ENCODE assay signal across 12 cellular contexts in the genomic region with DNA sequence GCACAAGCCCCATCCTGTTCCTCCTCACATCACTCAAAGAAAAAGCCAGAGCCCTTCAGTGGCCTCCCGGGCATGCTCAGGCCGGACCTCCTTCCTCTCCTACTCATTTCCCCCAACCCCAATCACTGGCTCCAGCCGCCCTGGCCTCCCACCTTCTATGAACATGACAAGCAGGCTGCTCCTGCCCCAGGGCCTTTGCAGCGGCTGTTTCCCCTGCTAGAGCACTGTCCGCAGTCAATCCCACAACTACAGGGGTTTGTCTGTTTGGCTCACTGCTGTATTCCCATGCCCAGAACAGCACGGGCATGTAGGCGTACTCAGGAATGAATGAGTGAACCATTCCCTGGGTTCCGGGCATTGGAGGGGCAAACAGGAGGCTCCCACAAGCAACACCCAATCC.
DNase-seq lines count a peak whose midpoint lies in the region; ATAC-seq, FAIRE-seq and TF ChIP-seq lines count a peak whose summit lies in the region.
"Had no signal": no experiment of that assay in that cellular context is flagged by ENCODE, and none has a peak within 500 bp of the region (broad histone marks: within the 10 kb centered on the region; RNA-seq: fewer than 3 reads in every experiment).

No MANE protein-coding gene starts in this region.

- H3K27me3 ChIP-seq in right lobe of liver (no peaks in the 10 kb centered on the region), HepG2 (ENCODE audit: control insufficient read depth in 1 of 2, insufficient read depth in 2 of 2, low read length in 2 of 2) (peaks cover 7 to 58% of the 10 kb centered on the region in 2 experiments), neuronal stem cell (ENCODE audit: control insufficient read depth in 3 of 3, insufficient read depth in 3 of 3, low read depth in 1 of 3, low read length in 3 of 3) (no peaks in the 10 kb centered on the region)

- no peak for TF ChIP-seq CTCF in right lobe of liver (IDR thresholded peaks at IDR 0.05)
- TF ChIP-seq CTCF in HepG2 (CRISPR knock-in tag; IDR thresholded peaks at IDR 0.05): no peak
- TF ChIP-seq CTCF in glutamatergic neuron (IDR thresholded peaks at IDR 0.05; ENCODE audit: partially characterized antibody, unreplicated experiment): no peak

- peak overlapping the region; percentile 49 for H2BK5ac ChIP-seq in neuronal stem cell (ENCODE audit: low read length)

- H3K27me3 Mint-ChIP-seq in glutamatergic neuron (ENCODE audit: unreplicated experiment): peaks cover 3% of the 10 kb centered on the region

- peaks cover 4% of the 10 kb centered on the region for H3K36me3 Mint-ChIP-seq in glutamatergic neuron (ENCODE audit: unreplicated experiment)

- peak overlapping the region; percentile 61 for H3K18ac ChIP-seq in neuronal stem cell (ENCODE audit: low read length)

- TF ChIP-seq EP300 in HepG2 (IDR thresholded peaks at IDR 0.05; ENCODE audit: low read depth in 2 of 2, low read length in 2 of 2) (no peak), HepG2 (CRISPR knock-in tag; IDR thresholded peaks at IDR 0.05; ENCODE audit: borderline replicate concordance) (no peak)

- peaks cover 11% of the 10 kb centered on the region for H3K4me1 Mint-ChIP-seq in glutamatergic neuron (ENCODE audit: low read depth, unreplicated experiment)

- H3K4ac ChIP-seq in neuronal stem cell (ENCODE audit: low read length): no peak overlapping the region

- peak overlapping the region; percentile 49 for H2AK5ac ChIP-seq in neuronal stem cell (ENCODE audit: low read depth, low read length)

- CTCF ChIA-PET in HepG2 (lab: Yijun Ruan, JAX; ENCODE audit: low intra/inter-chr PET ratio, low total read pairs) (no interaction called here), HEK293T (lab: Yijun Ruan, JAX) (no interaction called here)

- no peak for TF ChIP-seq POLR2A in right lobe of liver (IDR thresholded peaks at IDR 0.05)
- TF ChIP-seq POLR2A in HepG2 (IDR thresholded peaks at IDR 0.05; ENCODE audit: insufficient read depth in 1 of 2, low read depth in 2 of 2, low read length in 2 of 2): no peak

- H2BK15ac ChIP-seq in neuronal stem cell (ENCODE audit: low read length): peak overlapping the region; percentile 3

- ATAC-seq in right lobe of liver (no peak), HepG2 (no peak)

- in situ Hi-C loops in HepG2 (cut with HindIII; ENCODE audit: extremely low pct_ligation_motif_present, low pct_unique_long_range_greater_than_20kb): no loop called here

- H3K9me3 ChIP-seq in right lobe of liver (no peaks in the 10 kb centered on the region), HepG2 (ENCODE audit: low read length) (no peaks in the 10 kb centered on the region), neuronal stem cell (replicated peaks in 1 of 2; ENCODE audit: control insufficient read depth in 2 of 2, insufficient read depth in 1 of 2, low read depth in 1 of 2, low read length in 2 of 2) (no peaks in the 10 kb centered on the region)

- H3K14ac ChIP-seq in neuronal stem cell (ENCODE audit: low read length): no peak overlapping the region

- peak overlapping the region; percentile 16 for H3K4me3 Mint-ChIP-seq in glutamatergic neuron (ENCODE audit: unreplicated experiment)

- H4K8ac ChIP-seq in neuronal stem cell (ENCODE audit: low read depth, low read length): no peak overlapping the region

- H2AFZ ChIP-seq in HepG2 (ENCODE audit: low read length) (no peak overlapping the region), neuronal stem cell (ENCODE audit: low read length) (peak overlapping the region; percentile 34)
- H2AFZ ChIP-seq: PC-9 had no signal

- no peak overlapping the region for H2BK12ac ChIP-seq in neuronal stem cell (ENCODE audit: low read length)

- no peaks in the 10 kb centered on the region for H3K36me3 ChIP-seq in right lobe of liver
- H3K36me3 ChIP-seq in HepG2 (replicated peaks in 1 of 2; ENCODE audit: control insufficient read depth in 1 of 2, insufficient read depth in 2 of 2, low read length in 2 of 2): no peaks in the 10 kb centered on the region
- no peaks in the 10 kb centered on the region for H3K36me3 ChIP-seq in neuronal stem cell (replicated peaks in 1 of 2; ENCODE audit: control insufficient read depth in 2 of 2, insufficient read depth in 2 of 2, low read length in 2 of 2)

- H3K4me1 ChIP-seq in right lobe of liver (no peaks in the 10 kb centered on the region), HepG2 (ENCODE audit: insufficient read depth, low read length) (no peaks in the 10 kb centered on the region), neuronal stem cell (ENCODE audit: control insufficient read depth in 2 of 2, insufficient read depth in 1 of 2, low read depth in 1 of 2, low read length in 2 of 2) (peaks cover 35 to 67% of the 10 kb centered on the region in 2 donors)

- H4K20me1 ChIP-seq in HepG2 (ENCODE audit: insufficient read depth, low read length): no peaks in the 10 kb centered on the region

- BruUV-seq in HepG2 (replicated peaks; lab: Mats Ljungman, UMichigan): no TSS peak

- H2BK120ac ChIP-seq in neuronal stem cell (ENCODE audit: low read depth, low read length): peak overlapping the region; percentile 29

- H3K27ac Mint-ChIP-seq in glutamatergic neuron (ENCODE audit: unreplicated experiment): no peak overlapping the region

- no peaks in the 10 kb centered on the region for H3K9me3 Mint-ChIP-seq in glutamatergic neuron (ENCODE audit: unreplicated experiment)

- H3K4me2 ChIP-seq in HepG2 (ENCODE audit: low read depth, low read length): no peak overlapping the region
- no peak overlapping the region for H3K4me2 ChIP-seq in neuronal stem cell (ENCODE audit: insufficient read depth, low read length, poor library complexity, severe bottlenecking)
- H3K4me2 ChIP-seq: PC-9 had no signal

- POLR2A ChIA-PET in HepG2 (lab: Yijun Ruan, JAX) (no interaction called here), HEK293T (lab: Yijun Ruan, JAX) (no interaction called here)

- H3K4me3 ChIP-seq in right lobe of liver (no peak overlapping the region), HepG2 (replicated peaks in 1 of 3; ENCODE audit: insufficient read depth in 1 of 3, low read depth in 2 of 3, low read length in 3 of 3) (no peak overlapping the region), neuronal stem cell (ENCODE audit: low read length in 2 of 2) (no peak overlapping the region)
- H3K4me3 ChIP-seq: PC-9 had no signal

- WGBS in right lobe of liver (ENCODE audit: insufficient coverage, low coverage, low lambda C conversion rate, missing lambda C conversion rate): 84% methylated on average over 3 of the region's 8 CpGs
- WGBS in HepG2 (ENCODE audit: low lambda C conversion rate): 3% methylated on average over 4 of the region's 8 CpGs
- no CpG with 5 or more reads among the region's 8 CpGs for WGBS in neuronal stem cell (ENCODE audit: extremely low coverage in 2 of 2, insufficient read length in 2 of 2, insufficient replicate concordance in 1 of 2), 2 donors

- H3K27ac ChIP-seq in right lobe of liver (no peak overlapping the region), HepG2 (ENCODE audit: extremely low read length, insufficient read depth, low read length) (no peak overlapping the region), neuronal stem cell (replicated peaks; ENCODE audit: low read length) (peak overlapping the region; percentile 74)
- H3K27ac ChIP-seq: PC-9 had no signal

- no peaks in the 10 kb centered on the region for H3K79me1 ChIP-seq in neuronal stem cell (ENCODE audit: low read depth, low read length)

- no peak for FAIRE-seq in HepG2 (lab: Jason Lieb, UNC)
- FAIRE-seq: G401.6, GM12891 had no signal

- H3K79me2 ChIP-seq in HepG2 (ENCODE audit: insufficient read depth, low read length): no peaks in the 10 kb centered on the region

- H3K23ac ChIP-seq in neuronal stem cell (ENCODE audit: low read depth, low read length, poor library complexity): no peak overlapping the region

- no peak for TF ChIP-seq RAD21 in HepG2 (CRISPR knock-in tag; IDR thresholded peaks at IDR 0.05)

- DNase-seq in right lobe of liver: peak in 2 of 3 donors; percentile 27 to 33
- DNase-seq in HepG2 (ENCODE audit: low spot score): no peak
- no peak for DNase-seq in glutamatergic neuron
- DNase-seq in neuronal stem cell (ENCODE audit: low spot score): no peak
- DNase-seq in HEK293T (ENCODE audit: extremely low spot score): no peak
- DNase-seq in activated CD4-positive, CD25-positive, alpha-beta regulatory T cell (lab: John Stamatoyannopoulos, UW): no peak
- DNase-seq in NCI-H226: no peak
- DNase-seq in stimulated activated CD4-positive, alpha-beta T cell treated with anti-CD3 and anti-CD28 coated beads, Interleukin-4, amount 100 ng/mL, for 1 hour: no peak
- DNase-seq: NCI-H146, PC-9 had no signal

- no peak overlapping the region for H3K9ac ChIP-seq in HepG2 (ENCODE audit: insufficient read depth, low read depth, low read length)
- no peak overlapping the region for H3K9ac ChIP-seq in neuronal stem cell (ENCODE audit: low read depth, low read length, poor library complexity)

- intact Hi-C loops in right lobe of liver (cut with DNase I) (no loop called here), HepG2 (cut with micrococcal nuclease; ENCODE audit: unreplicated experiment) (no loop called here)

- H4K91ac ChIP-seq in neuronal stem cell (ENCODE audit: low read depth, low read length, poor library complexity): no peak overlapping the region

TF ChIP-seq in HepG2, 621 proteins besides CTCF, POLR2A, EP300 and RAD21:
- no peak for TF ChIP-seq FOXM1 (CRISPR knock-in tag; IDR thresholded peaks at IDR 0.05)
- TF ChIP-seq ZNF343 (CRISPR knock-in tag; IDR thresholded peaks at IDR 0.05): no peak
- TF ChIP-seq CHD2 (IDR thresholded peaks at IDR 0.05; ENCODE audit: low read depth, low read length): no peak
- TF ChIP-seq JDP2 (CRISPR knock-in tag; IDR thresholded peaks at IDR 0.05; ENCODE audit: borderline replicate concordance): no peak

TF ChIP-seq in HEK293T, 16 proteins besides CTCF, POLR2A, EP300 and RAD21:
- TF ChIP-seq ARNT (IDR thresholded peaks at IDR 0.05) (no peak), CTBP1 (IDR thresholded peaks at IDR 0.05; ENCODE audit: borderline replicate concordance) (no peak), LEF1 (IDR thresholded peaks at IDR 0.05; ENCODE audit: borderline replicate concordance) (no peak), NFRKB (IDR thresholded peaks at IDR 0.05) (no peak)
- TF ChIP-seq, protein P1, sequence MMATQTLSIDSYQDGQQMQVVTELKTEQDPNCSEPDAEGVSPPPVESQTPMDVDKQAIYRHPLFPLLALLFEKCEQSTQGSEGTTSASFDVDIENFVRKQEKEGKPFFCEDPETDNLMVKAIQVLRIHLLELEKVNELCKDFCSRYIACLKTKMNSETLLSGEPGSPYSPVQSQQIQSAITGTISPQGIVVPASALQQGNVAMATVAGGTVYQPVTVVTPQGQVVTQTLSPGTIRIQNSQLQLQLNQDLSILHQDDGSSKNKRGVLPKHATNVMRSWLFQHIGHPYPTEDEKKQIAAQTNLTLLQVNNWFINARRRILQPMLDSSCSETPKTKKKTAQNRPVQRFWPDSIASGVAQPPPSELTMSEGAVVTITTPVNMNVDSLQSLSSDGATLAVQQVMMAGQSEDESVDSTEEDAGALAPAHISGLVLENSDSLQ (IDR thresholded peaks at IDR 0.05): no peak

Comparison
In these comparisons a context has a peak if more than half of its experiments do, and no peak if none do; other contexts are left out.
1. DNase-seq: peak in right lobe of liver (2 of 3); none in HepG2 (single experiment), glutamatergic neuron (single experiment), neuronal stem cell (single experiment), HEK293T (single experiment), activated CD4-positive, CD25-positive, alpha-beta regulatory T cell (0 of 4), NCI-H226 (single experiment) and stimulated activated CD4-positive, alpha-beta T cell treated with anti-CD3 and anti-CD28 coated beads, Interleukin-4, amount 100 ng/mL, for 1 hour (single experiment).